ENCODE assay signal across 8 cellular contexts in genomic region chr3:173395073-173395411, GRCh38. TPM values are rescaled to one million over a fixed set of nuclear protein-coding genes. Genes with fewer than 3 reads are reported as not detected.
DNase-seq lines count a peak whose midpoint lies in the region; ATAC-seq and TF ChIP-seq lines count a peak whose summit lies in the region.

No MANE protein-coding gene starts in this region.

- peaks cover 58% of the 10 kb centered on the region for H3K27me3 Mint-ChIP-seq in activated naive CD4-positive, alpha-beta T cell treated with anti-CD3 and anti-CD28 coated beads for 36 hours (ENCODE audit: low read depth)
- peaks cover 6% of the 10 kb centered on the region for H3K27me3 Mint-ChIP-seq in endothelial cell (ENCODE audit: unreplicated experiment)
- H3K27me3 Mint-ChIP-seq in natural killer cell treated with Interleukin-12 subunit alpha and Interleukin-12 subunit beta and Interleukin-15 and Interleukin-18, amount 100 ng/mL, for 72 hours, result peaks cover 33 to 45% of the 10 kb centered on the region in 2 donors

- peak overlapping the region; percentile 82 for H3K4me3 ChIP-seq in NT2/D1 (ENCODE audit: insufficient read length, low read depth)

- H3K9ac ChIP-seq in NT2/D1 (ENCODE audit: insufficient read length, low read depth), result peak overlapping the region; percentile 83

- no peaks in the 10 kb centered on the region for H3K36me3 ChIP-seq in NT2/D1 (ENCODE audit: insufficient read depth, insufficient read length, low read length)

- no peak for TF ChIP-seq CTCF in endothelial cell (IDR thresholded peaks at IDR 0.05; ENCODE audit: unreplicated experiment)

- no peak for DNase-seq in activated naive CD4-positive, alpha-beta T cell treated with anti-CD3 and anti-CD28 coated beads for 36 hours
- DNase-seq in activated naive CD4-positive, alpha-beta T cell treated with anti-CD3 and anti-CD28 coated beads, Interleukin-2, amount 50 U/mL, for 16 hours, result no peak
- DNase-seq in NT2/D1 (ENCODE audit: low read depth, low spot score) (no peak), endothelial cell (ENCODE audit: low spot score) (no peak), NCI-H187 treated with DMSO at 0.1 percent for 48 hours (lab: John Stamatoyannopoulos, UW) (no peak), globus pallidus (ENCODE audit: low spot score) (no peak)
- no peak for DNase-seq in natural killer cell treated with Interleukin-12 subunit alpha and Interleukin-12 subunit beta and Interleukin-15 and Interleukin-18, amount 100 ng/mL, for 72 hours (ENCODE audit: low spot score)

- no peaks in the 10 kb centered on the region for H3K9me3 ChIP-seq in NT2/D1 (ENCODE audit: insufficient read depth, low read length)

- ATAC-seq in HG02870 (IDR thresholded peaks at IDR 0.05; ENCODE audit: unreplicated experiment), result peak; percentile 44
- peak in 1 of 2 donors; percentile 41 for ATAC-seq in natural killer cell treated with Interleukin-12 subunit alpha and Interleukin-12 subunit beta and Interleukin-15 and Interleukin-18, amount 100 ng/mL, for 72 hours

- H3K4me1 ChIP-seq in NT2/D1 (ENCODE audit: insufficient read depth, insufficient read length), result no peaks in the 10 kb centered on the region

- intact Hi-C loops in activated naive CD4-positive, alpha-beta T cell treated with anti-CD3 and anti-CD28 coated beads for 36 hours (cut with micrococcal nuclease), result loop anchor here (1.0 kb wide), 1 partner anchor 118 kb away; no protein-coding TSS in a partner anchor

- peaks cover 55% of the 10 kb centered on the region for H3K27me3 ChIP-seq in NT2/D1 (ENCODE audit: insufficient read depth, insufficient read length)

- H3K9me3 Mint-ChIP-seq in activated naive CD4-positive, alpha-beta T cell treated with anti-CD3 and anti-CD28 coated beads for 36 hours, result no peaks in the 10 kb centered on the region
- H3K9me3 Mint-ChIP-seq in endothelial cell (ENCODE audit: unreplicated experiment), result no peaks in the 10 kb centered on the region
- no peaks in the 10 kb centered on the region for H3K9me3 Mint-ChIP-seq in natural killer cell treated with Interleukin-12 subunit alpha and Interleukin-12 subunit beta and Interleukin-15 and Interleukin-18, amount 100 ng/mL, for 72 hours

- no peak overlapping the region for H3K27ac Mint-ChIP-seq in activated naive CD4-positive, alpha-beta T cell treated with anti-CD3 and anti-CD28 coated beads for 36 hours
- peak overlapping the region; percentile 93 for H3K27ac Mint-ChIP-seq in endothelial cell (ENCODE audit: unreplicated experiment)
- no peak overlapping the region for H3K27ac Mint-ChIP-seq in natural killer cell treated with Interleukin-12 subunit alpha and Interleukin-12 subunit beta and Interleukin-15 and Interleukin-18, amount 100 ng/mL, for 72 hours

- H3K4me1 Mint-ChIP-seq in activated naive CD4-positive, alpha-beta T cell treated with anti-CD3 and anti-CD28 coated beads for 36 hours (ENCODE audit: low read depth), result peaks cover 30% of the 10 kb centered on the region
- H3K4me1 Mint-ChIP-seq in endothelial cell (ENCODE audit: unreplicated experiment), result peaks cover 25% of the 10 kb centered on the region
- peaks cover 11 to 29% of the 10 kb centered on the region in 2 donors for H3K4me1 Mint-ChIP-seq in natural killer cell treated with Interleukin-12 subunit alpha and Interleukin-12 subunit beta and Interleukin-15 and Interleukin-18, amount 100 ng/mL, for 72 hours (ENCODE audit: low read depth in 2 of 2)

- no peaks in the 10 kb centered on the region for H3K36me3 Mint-ChIP-seq in activated naive CD4-positive, alpha-beta T cell treated with anti-CD3 and anti-CD28 coated beads for 36 hours (ENCODE audit: low read depth)
- peaks cover 9% of the 10 kb centered on the region for H3K36me3 Mint-ChIP-seq in endothelial cell (ENCODE audit: low read depth, unreplicated experiment)
- peaks cover 13% of the 10 kb centered on the region for H3K36me3 Mint-ChIP-seq in natural killer cell treated with Interleukin-12 subunit alpha and Interleukin-12 subunit beta and Interleukin-15 and Interleukin-18, amount 100 ng/mL, for 72 hours

- CTCF ChIA-PET in activated naive CD4-positive, alpha-beta T cell treated with anti-CD3 and anti-CD28 coated beads for 36 hours (lab: Charles Lee), result no interaction called here

- H3K4me3 Mint-ChIP-seq in activated naive CD4-positive, alpha-beta T cell treated with anti-CD3 and anti-CD28 coated beads for 36 hours, result peak overlapping the region; percentile 66
- H3K4me3 Mint-ChIP-seq in endothelial cell (ENCODE audit: unreplicated experiment), result peak overlapping the region; percentile 95
- H3K4me3 Mint-ChIP-seq in natural killer cell treated with Interleukin-12 subunit alpha and Interleukin-12 subunit beta and Interleukin-15 and Interleukin-18, amount 100 ng/mL, for 72 hours, result peak overlapping the region; percentile 65

RNA-seq across cellular contexts. Expression of gene NLGN1, which starts 2.5 kb away (rescaled TPM):
- total RNA-seq in activated naive CD4-positive, alpha-beta T cell treated with anti-CD3 and anti-CD28 coated beads for 36 hours, result not detected
- total RNA-seq in endothelial cell (ENCODE audit: unreplicated experiment), result 27.6 TPM
- not detected for total RNA-seq in natural killer cell treated with Interleukin-12 subunit alpha and Interleukin-12 subunit beta and Interleukin-15 and Interleukin-18, amount 100 ng/mL, for 72 hours

Comparison
In these comparisons a context has a peak if more than half of its experiments do, and no peak if none do; other contexts are left out.
1. RNA of gene NLGN1, which starts 2.5 kb away (total RNA-seq): 27.6 TPM in endothelial cell (single experiment); not detected in activated naive CD4-positive, alpha-beta T cell treated with anti-CD3 and anti-CD28 coated beads for 36 hours and not detected in natural killer cell treated with Interleukin-12 subunit alpha and Interleukin-12 subunit beta and Interleukin-15 and Interleukin-18, amount 100 ng/mL, for 72 hours; every median in the first group is over 10 times any median in the second.
2. Peak in every context shown above with its lines, with median percentiles within 50 percentile points of each other: H3K4me3 Mint-ChIP-seq.